ENCODE assay signal across 27 cellular contexts in genomic region chr15:101113114-101114005, GRCh38.
DNase-seq lines count a peak whose midpoint lies in the region; ATAC-seq, FAIRE-seq and TF ChIP-seq lines count a peak whose summit lies in the region.
"Had no signal": no experiment of that assay in that cellular context is flagged by ENCODE, and none has a peak within 500 bp of the region (broad histone marks: within the 10 kb centered on the region; RNA-seq: fewer than 3 reads in every experiment).

No MANE protein-coding gene starts in this region.

- TF ChIP-seq CTCF in natural killer cell (IDR thresholded peaks at IDR 0.05) (no peak), K562 (IDR thresholded peaks at IDR 0.05 in 2 of 3, conservative IDR thresholded peaks at IDR 0.05 in 1 of 3; ENCODE audit: insufficient read depth in 2 of 3, low read depth in 1 of 3, low read length in 3 of 3) (no peak), spleen (IDR thresholded peaks at IDR 0.05 in 8 of 11, conservative IDR thresholded peaks at IDR 0.05 in 3 of 11) (no peak)

- peak overlapping the region in 1 of 2 experiments; percentile 55; a peak in 2 of 4 replicates for H3K9ac ChIP-seq in K562 (ENCODE audit: insufficient read depth in 1 of 2, low read depth in 2 of 2, low read length in 2 of 2)
- H3K9ac ChIP-seq: neural progenitor cell had no signal

- no peak overlapping the region for H3K4me3 ChIP-seq in K562
- no peak overlapping the region for H3K4me3 ChIP-seq in spleen
- H3K4me3 ChIP-seq: gastrocnemius medialis, HAP-1, neural progenitor cell, stomach, vagina had no signal

- WGBS in K562 (ENCODE audit: insufficient coverage, low coverage, missing lambda C conversion rate) = 41% methylated on average over 19 of the region's 19 CpGs
- WGBS in spleen, 5 donors = 83 to 91% (median 87%) methylated on average over 16 to 19 of the region's 19 CpGs

- H3K79me2 ChIP-seq in K562 (ENCODE audit: control insufficient read depth, insufficient read depth, low read length) = no peaks in the 10 kb centered on the region

- H3K4me1 ChIP-seq in K562 (replicated peaks in 1 of 2; ENCODE audit: control insufficient read depth in 2 of 2, insufficient read depth in 2 of 2, low read length in 2 of 2) (peaks cover 20 to 37% of the 10 kb centered on the region in 2 experiments), spleen (peaks cover 0 to 15% (median 11%) of the 10 kb centered on the region in 6 donors)
- H3K4me1 ChIP-seq: gastrocnemius medialis, HAP-1, neural progenitor cell had no signal

- H3K9me1 ChIP-seq in K562 (ENCODE audit: control insufficient read depth, insufficient read depth, low read length) = no peaks in the 10 kb centered on the region

- FAIRE-seq in K562 (lab: Jason Lieb, UNC) = peak; percentile 23
- FAIRE-seq: D721Med, endometrium had no signal

- H3K4me3 Mint-ChIP-seq in natural killer cell treated with Interleukin-12 subunit alpha and Interleukin-12 subunit beta and Interleukin-15 and Interleukin-18, amount 100 ng/mL, for 72 hours = no peak overlapping the region
- no peak overlapping the region for H3K4me3 Mint-ChIP-seq in natural killer cell
- H3K4me3 Mint-ChIP-seq: activated CD8-positive, alpha-beta T cell treated with anti-CD3 and anti-CD28 coated beads for 36 hours; activated naive CD4-positive, alpha-beta T cell treated with anti-CD3 and anti-CD28 coated beads for 36 hours; CD4-positive, CD25-positive, alpha-beta regulatory T cell; central memory CD8-positive, alpha-beta T cell had no signal

- peaks cover 3% of the 10 kb centered on the region; the same call in 1 of the 2 replicates for H4K20me1 ChIP-seq in K562 (replicated peaks; ENCODE audit: control insufficient read depth, insufficient read depth, low read length)

- no peaks in the 10 kb centered on the region for H3K36me3 Mint-ChIP-seq in natural killer cell treated with Interleukin-12 subunit alpha and Interleukin-12 subunit beta and Interleukin-15 and Interleukin-18, amount 100 ng/mL, for 72 hours
- H3K36me3 Mint-ChIP-seq in natural killer cell = no peaks in the 10 kb centered on the region
- H3K36me3 Mint-ChIP-seq: CD4-positive, CD25-positive, alpha-beta regulatory T cell had no signal

- POLR2A ChIA-PET in K562 (lab: Yijun Ruan, JAX) = interaction anchor here (0.6 to 1.3 kb wide), 3 partner anchors 12 to 416 kb away, joined by 3 to 4 read pairs (median 3); no protein-coding TSS in a partner anchor

- H3K4me2 ChIP-seq in K562 (ENCODE audit: insufficient read depth, low read length) = no peak overlapping the region; the same call in 1 of the 2 replicates
- H3K4me2 ChIP-seq: neural progenitor cell had no signal

- peaks cover 0 to 5% of the 10 kb centered on the region in 2 experiments; a peak in 1 of 5 replicates for H3K27me3 ChIP-seq in K562 (ENCODE audit: control insufficient read depth in 2 of 2, insufficient read depth in 2 of 2, low read length in 2 of 2)
- peaks cover 0 to 9% (median 0%) of the 10 kb centered on the region in 7 donors for H3K27me3 ChIP-seq in spleen (replicated peaks in 1 of 7)
- H3K27me3 ChIP-seq: gastrocnemius medialis, neural progenitor cell, stomach, vagina had no signal

- TF ChIP-seq RAD21 in K562 (CRISPR knock-in tag; conservative IDR thresholded peaks at IDR 0.05 in 1 of 2, IDR thresholded peaks at IDR 0.05 in 1 of 2) = no peak; a peak in 1 of 4 replicates

- intact Hi-C loops in natural killer cell (cut with micrococcal nuclease) (no loop called here), K562 (cut with micrococcal nuclease) (no loop called here), spleen (cut with DNase I; ENCODE audit: low total_unique reads) (no loop called here)

- peak overlapping the region; percentile 26; the same call in 1 of the 2 replicates for H2AFZ ChIP-seq in K562 (ENCODE audit: low read depth, low read length)
- H2AFZ ChIP-seq: neural progenitor cell had no signal

- H3K27ac ChIP-seq in K562 (ENCODE audit: extremely low read depth, low read depth, low read length) = no peak overlapping the region
- H3K27ac ChIP-seq in spleen = no peak overlapping the region
- H3K27ac ChIP-seq: gastrocnemius medialis, neural progenitor cell, stomach, vagina had no signal

- H3K9me3 ChIP-seq in K562 (replicated peaks; ENCODE audit: control insufficient read depth, insufficient read depth, low read depth, low read length) = no peaks in the 10 kb centered on the region
- H3K9me3 ChIP-seq in spleen = peaks cover 0 to under 1% (median 0%) of the 10 kb centered on the region in 8 donors
- H3K9me3 ChIP-seq: gastrocnemius medialis, HAP-1, stomach, vagina had no signal

- TF ChIP-seq EP300 in K562 (IDR thresholded peaks at IDR 0.05; ENCODE audit: low read length) = peak; percentile 40; the same call in 1 of the 2 replicates

- no peaks in the 10 kb centered on the region for H3K27me3 Mint-ChIP-seq in natural killer cell treated with Interleukin-12 subunit alpha and Interleukin-12 subunit beta and Interleukin-15 and Interleukin-18, amount 100 ng/mL, for 72 hours
- peaks cover 0 to 6% of the 10 kb centered on the region in 2 donors for H3K27me3 Mint-ChIP-seq in natural killer cell (ENCODE audit: low read depth in 2 of 2)
- H3K27me3 Mint-ChIP-seq: activated CD8-positive, alpha-beta T cell treated with anti-CD3 and anti-CD28 coated beads for 36 hours; central memory CD8-positive, alpha-beta T cell had no signal

- DNase-seq in natural killer cell treated with Interleukin-12 subunit alpha and Interleukin-12 subunit beta and Interleukin-15 and Interleukin-18, amount 100 ng/mL, for 72 hours (ENCODE audit: low spot score) = peak; percentile 25
- DNase-seq in natural killer cell (no peak), K562 (ENCODE audit: extremely low read depth in 1 of 4, low spot score in 3 of 4) (no peak), islet precursor cell (peak; percentile 55), spleen (peak; percentile 72), NCI-H510A (lab: John Stamatoyannopoulos, UW) (no peak)
- DNase-seq: activated CD8-positive, alpha-beta memory T cell treated with anti-CD3 and anti-CD28 coated beads, Interleukin-2, amount 50 U/mL, for 48 hours; activated CD8-positive, alpha-beta T cell treated with anti-CD3 and anti-CD28 coated beads for 36 hours; activated naive CD4-positive, alpha-beta T cell treated with anti-CD3 and anti-CD28 coated beads for 36 hours; CD4-positive, CD25-positive, alpha-beta regulatory T cell; dermis blood vessel endothelial cell; gastrocnemius medialis; Kasumi-1; NCI-H1048; NCI-H1694; stimulated activated CD8-positive, alpha-beta memory T cell treated with anti-CD3 and anti-CD28 coated beads, Interleukin-4, amount 100 ng/mL, for 48 hours; stomach; T-helper 2 cell had no signal

- in situ Hi-C loops in K562 (cut with MboI) = no loop called here

- no peak for ATAC-seq in natural killer cell treated with Interleukin-12 subunit alpha and Interleukin-12 subunit beta and Interleukin-15 and Interleukin-18, amount 100 ng/mL, for 72 hours
- ATAC-seq in natural killer cell = no peak
- peak; percentile 68 for ATAC-seq in K562
- no peak for ATAC-seq in GM21360 (IDR thresholded peaks at IDR 0.05; ENCODE audit: unreplicated experiment)
- no peak for ATAC-seq in HG03520 (IDR thresholded peaks at IDR 0.05; ENCODE audit: unreplicated experiment)
- ATAC-seq: activated CD8-positive, alpha-beta T cell treated with anti-CD3 and anti-CD28 coated beads for 36 hours; gastrocnemius medialis; SK-N-SH treated with all-trans-retinoic acid at 6 μM for 48 hours had no signal

- no peak for TF ChIP-seq POLR2A in K562 (conservative IDR thresholded peaks at IDR 0.05)
- TF ChIP-seq POLR2A in spleen (IDR thresholded peaks at IDR 0.05) = no peak

- H3K36me3 ChIP-seq in K562 (ENCODE audit: control insufficient read depth, insufficient read depth, low read length) (no peaks in the 10 kb centered on the region), spleen (no peaks in the 10 kb centered on the region)
- H3K36me3 ChIP-seq: gastrocnemius medialis, HAP-1, neural progenitor cell, stomach, vagina had no signal

- H3K9me3 Mint-ChIP-seq in natural killer cell treated with Interleukin-12 subunit alpha and Interleukin-12 subunit beta and Interleukin-15 and Interleukin-18, amount 100 ng/mL, for 72 hours = no peaks in the 10 kb centered on the region
- no peaks in the 10 kb centered on the region for H3K9me3 Mint-ChIP-seq in natural killer cell
- H3K9me3 Mint-ChIP-seq: activated CD8-positive, alpha-beta T cell treated with anti-CD3 and anti-CD28 coated beads for 36 hours; activated naive CD4-positive, alpha-beta T cell treated with anti-CD3 and anti-CD28 coated beads for 36 hours; CD4-positive, CD25-positive, alpha-beta regulatory T cell; central memory CD8-positive, alpha-beta T cell had no signal

- H3K4me1 Mint-ChIP-seq in natural killer cell treated with Interleukin-12 subunit alpha and Interleukin-12 subunit beta and Interleukin-15 and Interleukin-18, amount 100 ng/mL, for 72 hours (ENCODE audit: low read depth in 2 of 2) = peaks cover 10 to 14% of the 10 kb centered on the region in 2 donors
- H3K4me1 Mint-ChIP-seq in natural killer cell = no peaks in the 10 kb centered on the region
- H3K4me1 Mint-ChIP-seq: central memory CD8-positive, alpha-beta T cell had no signal

- CTCF ChIA-PET in K562 (lab: Yijun Ruan, JAX; ENCODE audit: low intra/inter-chr PET ratio) = interaction anchor here (1.1 kb wide), 1 partner anchor 25 kb away, joined by 5 read pairs; no protein-coding TSS in a partner anchor

- H3K27ac Mint-ChIP-seq in natural killer cell treated with Interleukin-12 subunit alpha and Interleukin-12 subunit beta and Interleukin-15 and Interleukin-18, amount 100 ng/mL, for 72 hours = peak overlapping the region in 1 of 2 donors; percentile 54
- H3K27ac Mint-ChIP-seq in natural killer cell = no peak overlapping the region
- H3K27ac Mint-ChIP-seq: activated CD8-positive, alpha-beta T cell treated with anti-CD3 and anti-CD28 coated beads for 36 hours; activated naive CD4-positive, alpha-beta T cell treated with anti-CD3 and anti-CD28 coated beads for 36 hours; CD4-positive, CD25-positive, alpha-beta regulatory T cell had no signal

- BruUV-seq in K562 (replicated peaks; lab: Mats Ljungman, UMichigan) = no TSS peak

TF ChIP-seq in K562, 482 proteins besides CTCF, POLR2A, EP300 and RAD21 (continues in another document):
- TF ChIP-seq SPI1 (IDR thresholded peaks at IDR 0.05; ENCODE audit: borderline replicate concordance, low read depth, low read length) (no peak), CTBP1 (IDR thresholded peaks at IDR 0.05; ENCODE audit: borderline replicate concordance) (0 out of 2 replicates have a peak, but pooled peaks have one; percentile 21), CHD4 (IDR thresholded peaks at IDR 0.05; ENCODE audit: insufficient read depth, insufficient replicate concordance, low read depth, low read length, poor library complexity, severe bottlenecking) (peak; percentile 61)

Comparison
In these comparisons a context has a peak if more than half of its experiments do, and no peak if none do; other contexts are left out.
1. DNase-seq: peak in natural killer cell treated with Interleukin-12 subunit alpha and Interleukin-12 subunit beta and Interleukin-15 and Interleukin-18, amount 100 ng/mL, for 72 hours (single experiment), islet precursor cell (single experiment) and spleen (single experiment); none in natural killer cell (single experiment), K562 (0 of 4) and NCI-H510A (single experiment).